In genomic region chr6:112253505-112253841, GRCh38 we compare ENCODE assay signal across 9 cellular contexts. TPM values are rescaled to one million over a fixed set of nuclear protein-coding genes. Genes with fewer than 3 reads are reported as not detected.
A peak's percentile ranks its signal among the peaks of the same experiment; 100 is the strongest.
DNase-seq lines count a peak whose midpoint lies in the region; ATAC-seq and TF ChIP-seq lines count a peak whose summit lies in the region.
"Had no signal": no experiment of that assay in that cellular context is flagged by ENCODE, and none has a peak within 500 bp of the region (broad histone marks: within the 10 kb centered on the region; RNA-seq: fewer than 3 reads in every experiment).

No MANE protein-coding gene starts in this region.

- peak overlapping the region; percentile 77 for H3K4me3 Mint-ChIP-seq in T-helper 1 cell treated with Interleukin-12 subunit alpha and Interleukin-12 subunit beta and Interleukin-4 antibody, amounts not matched to agents 30 μg/mL and 1 μg/mL, for 36 hours

- DNase-seq in T-helper 1 cell (no peak), right cardiac atrium (no peak), gastrocnemius medialis (no peak), AG20443 (ENCODE audit: low spot score) (no peak), NCI-H1930 (lab: John Stamatoyannopoulos, UW) (no peak)
- DNase-seq in activated naive CD4-positive, alpha-beta T cell treated with anti-CD3 and anti-CD28 coated beads, Interleukin-2, amount 50 U/mL, for 72 hours (ENCODE audit: low spot score in 2 of 2) = no peak

- H3K4me1 Mint-ChIP-seq in T-helper 1 cell treated with Interleukin-12 subunit alpha and Interleukin-12 subunit beta and Interleukin-4 antibody, amounts not matched to agents 30 μg/mL and 1 μg/mL, for 36 hours (ENCODE audit: low read depth) = peaks cover 12% of the 10 kb centered on the region

- 2% methylated on average over 8 of the region's 8 CpGs for WGBS in right cardiac atrium

- TF ChIP-seq POLR2A in gastrocnemius medialis (IDR thresholded peaks at IDR 0.05) = peak in 1 of 2 donors; percentile 7

- H3K36me3 Mint-ChIP-seq in T-helper 1 cell treated with Interleukin-12 subunit alpha and Interleukin-12 subunit beta and Interleukin-4 antibody, amounts not matched to agents 30 μg/mL and 1 μg/mL, for 36 hours (ENCODE audit: low read depth) = no peaks in the 10 kb centered on the region
- no peaks in the 10 kb centered on the region for H3K36me3 Mint-ChIP-seq in activated naive CD4-positive, alpha-beta T cell treated with anti-CD3 and anti-CD28 coated beads, Interleukin-2, amount 50 U/mL, for 72 hours

- H3K27ac ChIP-seq in right cardiac atrium (ENCODE audit: low read length) (peak overlapping the region; percentile 94), gastrocnemius medialis (peak overlapping the region; percentile 72 to 82 (median 80))

- H3K9me3 ChIP-seq in right cardiac atrium (ENCODE audit: control insufficient read depth, low read length) (no peaks in the 10 kb centered on the region), gastrocnemius medialis (no peaks in the 10 kb centered on the region)

- H3K4me1 ChIP-seq in right cardiac atrium (ENCODE audit: control insufficient read depth, insufficient read depth, low read length) = peaks cover 13% of the 10 kb centered on the region
- peaks cover 0 to 8% of the 10 kb centered on the region in 2 donors for H3K4me1 ChIP-seq in gastrocnemius medialis

- TF ChIP-seq CTCF in gastrocnemius medialis (IDR thresholded peaks at IDR 0.05 in 4 of 5, conservative IDR thresholded peaks at IDR 0.05 in 1 of 5) = no peak

- H3K27me3 ChIP-seq in right cardiac atrium (ENCODE audit: control insufficient read depth, insufficient read depth) = no peaks in the 10 kb centered on the region
- H3K27me3 ChIP-seq in gastrocnemius medialis = no peaks in the 10 kb centered on the region

- intact Hi-C loops in right cardiac atrium (cut with DNase I) (loop anchor here in 1 of 4 donors (10.0 kb wide), 1 partner anchor 69 kb away; no protein-coding TSS in a partner anchor), gastrocnemius medialis (cut with DNase I; ENCODE audit: low total_unique reads) (loop anchor here (10.0 kb wide), 1 partner anchor 49 kb away; no protein-coding TSS in a partner anchor)

- peak; percentile 39 to 67 for ATAC-seq in activated naive CD4-positive, alpha-beta T cell treated with anti-CD3 and anti-CD28 coated beads, Interleukin-2, amount 50 U/mL, for 72 hours
- ATAC-seq in right cardiac atrium (peak; percentile 46 to 59), gastrocnemius medialis (peak; percentile 11 to 28), HG03159 (IDR thresholded peaks at IDR 0.05; ENCODE audit: unreplicated experiment) (no peak)

- H3K36me3 ChIP-seq in gastrocnemius medialis = no peaks in the 10 kb centered on the region

- H3K9me3 Mint-ChIP-seq in T-helper 1 cell treated with Interleukin-12 subunit alpha and Interleukin-12 subunit beta and Interleukin-4 antibody, amounts not matched to agents 30 μg/mL and 1 μg/mL, for 36 hours = no peaks in the 10 kb centered on the region
- no peaks in the 10 kb centered on the region for H3K9me3 Mint-ChIP-seq in activated naive CD4-positive, alpha-beta T cell treated with anti-CD3 and anti-CD28 coated beads, Interleukin-2, amount 50 U/mL, for 72 hours

- in situ Hi-C loops in gastrocnemius medialis (cut with MboI; ENCODE audit: low sequenced_read_pairs in 4 of 4) = loop anchor here in 1 of 4 donors (10.0 kb wide), 1 partner anchor 49 kb away; no protein-coding TSS in a partner anchor

- H3K27ac Mint-ChIP-seq in T-helper 1 cell treated with Interleukin-12 subunit alpha and Interleukin-12 subunit beta and Interleukin-4 antibody, amounts not matched to agents 30 μg/mL and 1 μg/mL, for 36 hours = no peak overlapping the region
- no peak overlapping the region for H3K27ac Mint-ChIP-seq in activated naive CD4-positive, alpha-beta T cell treated with anti-CD3 and anti-CD28 coated beads, Interleukin-2, amount 50 U/mL, for 72 hours

- peaks cover 60% of the 10 kb centered on the region for H3K27me3 Mint-ChIP-seq in T-helper 1 cell treated with Interleukin-12 subunit alpha and Interleukin-12 subunit beta and Interleukin-4 antibody, amounts not matched to agents 30 μg/mL and 1 μg/mL, for 36 hours (ENCODE audit: low read depth)

- peak overlapping the region; percentile 72 for H3K4me3 ChIP-seq in right cardiac atrium (ENCODE audit: low read length)
- H3K4me3 ChIP-seq in gastrocnemius medialis = peak overlapping the region; percentile 67 to 86 (median 70)

RNA-seq across cellular contexts. Expression of gene LAMA4, which starts 0.9 kb away (rescaled TPM):
- not detected for total RNA-seq in activated naive CD4-positive, alpha-beta T cell treated with anti-CD3 and anti-CD28 coated beads, Interleukin-2, amount 50 U/mL, for 72 hours
- 10 to 100 TPM; 32.0 to 45.8 (median 33.4) TPM for total RNA-seq in right cardiac atrium
- 24.2 TPM for polyA plus RNA-seq in right cardiac atrium
- total RNA-seq in gastrocnemius medialis = 10 to 100 TPM in 1 of 4 donors, 1 to 10 TPM in 3; 4.4 to 19.1 (median 7.4) TPM
- total RNA-seq: T-helper 1 cell treated with Interleukin-12 subunit alpha and Interleukin-12 subunit beta and Interleukin-4 antibody, amounts not matched to agents 30 ng/mL and 1 ng/mL, for 36 hours had no signal

Comparison
In these comparisons a context has a peak if more than half of its experiments do, and no peak if none do; other contexts are left out.
1. RNA of gene LAMA4, which starts 0.9 kb away (total RNA-seq): 32.0 to 45.8 TPM in right cardiac atrium and 4.4 to 19.1 TPM in gastrocnemius medialis; not detected in activated naive CD4-positive, alpha-beta T cell treated with anti-CD3 and anti-CD28 coated beads, Interleukin-2, amount 50 U/mL, for 72 hours; every median in the first group is over 4 times any median in the second.